In genomic region chr1:156675271-156675708, GRCh38 we compare ENCODE assay signal across 11 cellular contexts. TPM values are rescaled to one million over a fixed set of nuclear protein-coding genes. Genes with fewer than 3 reads are reported as not detected.
DNase-seq lines count a peak whose midpoint lies in the region; ATAC-seq and TF ChIP-seq lines count a peak whose summit lies in the region.
"Had no signal": no experiment of that assay in that cellular context is flagged by ENCODE, and none has a peak within 500 bp of the region (broad histone marks: within the 10 kb centered on the region; RNA-seq: fewer than 3 reads in every experiment).

No MANE protein-coding gene starts in this region.

- TF ChIP-seq CTCF in lung (IDR thresholded peaks at IDR 0.05; ENCODE audit: control extremely low read depth, extremely low read depth), result no peak

- peaks cover 7% of the 10 kb centered on the region for H3K27me3 ChIP-seq in HUES64 (ENCODE audit: insufficient read depth, low read length)
- H3K27me3 ChIP-seq in ectodermal cell (ENCODE audit: control insufficient read depth, insufficient read depth, low read length, poor library complexity, severe bottlenecking), result peaks cover 7% of the 10 kb centered on the region
- H3K27me3 ChIP-seq in lung (ENCODE audit: control insufficient read depth, insufficient read depth), result no peaks in the 10 kb centered on the region

- H3K9me3 ChIP-seq in HUES64 (ENCODE audit: insufficient read depth, low read depth, low read length) (no peaks in the 10 kb centered on the region), ectodermal cell (ENCODE audit: control insufficient read depth, low read length) (no peaks in the 10 kb centered on the region), lung (ENCODE audit: control insufficient read depth in 2 of 2, insufficient read depth in 1 of 2, low read length in 1 of 2) (no peaks in the 10 kb centered on the region)

- H3K9ac ChIP-seq in HUES64 (ENCODE audit: low read depth, low read length), result peak overlapping the region; percentile 94

- H3K4me3 ChIP-seq in HUES64 (ENCODE audit: low read length) (peak overlapping the region; percentile 82), ectodermal cell (ENCODE audit: insufficient read depth, low read depth, low read length) (peak overlapping the region; percentile 95), lung (peak overlapping the region; percentile 54)

- ATAC-seq in lung (ENCODE audit: insufficient read depth, low FRiP score), result no peak
- ATAC-seq in GM19463 (IDR thresholded peaks at IDR 0.05; ENCODE audit: unreplicated experiment), result no peak
- ATAC-seq: T-cell had no signal

- H3K27ac ChIP-seq in HUES64 (ENCODE audit: low read depth, low read length), result peak overlapping the region; percentile 94
- H3K27ac ChIP-seq in ectodermal cell (ENCODE audit: insufficient read depth, low read depth, low read length, poor library complexity, severe bottlenecking), result peak overlapping the region; percentile 19
- H3K27ac ChIP-seq in lung (ENCODE audit: low read depth in 1 of 2, low read length in 1 of 2), result peak overlapping the region in 1 of 2 donors; percentile 32
- peak overlapping the region; percentile 36 for H3K27ac ChIP-seq in temporal lobe (ENCODE audit: low read depth, low read length)

- peaks cover 36% of the 10 kb centered on the region for H3K36me3 ChIP-seq in HUES64 (ENCODE audit: insufficient read depth, low read length)
- peaks cover 25% of the 10 kb centered on the region for H3K36me3 ChIP-seq in ectodermal cell (ENCODE audit: control insufficient read depth, insufficient read depth, low read length)
- peaks cover 0 to 5% of the 10 kb centered on the region in 2 donors for H3K36me3 ChIP-seq in lung (ENCODE audit: control insufficient read depth in 2 of 2, insufficient read depth in 2 of 2, low read length in 2 of 2)

- 39% methylated on average over 8 of the region's 8 CpGs for whole genome bisulfite sequencing in HUES64
- WGBS in ectodermal cell, 2 experiments, result 28 to 39% methylated on average over 8 of the region's 8 CpGs
- WGBS in lung, 2 donors, result 68 to 82% methylated on average over 8 of the region's 8 CpGs

- H3K4me1 ChIP-seq in HUES64 (ENCODE audit: insufficient read depth, low read length), result peaks cover 30% of the 10 kb centered on the region
- peaks cover 35% of the 10 kb centered on the region for H3K4me1 ChIP-seq in ectodermal cell (ENCODE audit: control insufficient read depth, insufficient read depth, low read length)
- peaks cover 6 to 8% of the 10 kb centered on the region in 2 donors for H3K4me1 ChIP-seq in lung (ENCODE audit: control insufficient read depth in 2 of 2, insufficient read depth in 2 of 2, low read length in 2 of 2)

- no peak for DNase-seq in lung (ENCODE audit: low spot score)
- DNase-seq in NOMO-1 treated with DMSO at 0.1 percent for 48 hours (lab: John Stamatoyannopoulos, UW; ENCODE audit: unreplicated experiment), result no peak
- no peak for DNase-seq in kidney glomerular epithelial cell (lab: John Stamatoyannopoulos, UW)
- no peak for DNase-seq in activated CD4-positive, CD25-positive, alpha-beta regulatory T cell (lab: John Stamatoyannopoulos, UW)
- DNase-seq: T-cell had no signal

RNA-seq across cellular contexts. Expression of gene NES, which starts 1.9 kb away (rescaled TPM):
- 116 TPM for polyA plus RNA-seq in HUES64 (2013, experiment 1 of 2)
- 122 TPM for polyA plus RNA-seq in HUES64 (2013, experiment 2 of 2)
- polyA plus RNA-seq in ectodermal cell (2013, experiment 1 of 4), result 303 TPM
- 335 TPM for polyA plus RNA-seq in ectodermal cell (2013, experiment 2 of 4)
- 231 TPM for polyA plus RNA-seq in ectodermal cell (2013, experiment 3 of 4)
- 248 TPM for polyA plus RNA-seq in ectodermal cell (2013, experiment 4 of 4)
- total RNA-seq in lung (10 to 100 TPM; 37.3 to 57.4 TPM), temporal lobe (47.2 TPM)
- 10 to 100 TPM; 17.6 to 31.1 TPM for polyA plus RNA-seq in lung
- polyA plus RNA-seq: IgD-negative memory B cell had no signal

RNA-seq across cellular contexts. Expression of gene CRABP2, which starts 30.1 kb away (rescaled TPM):
- 229 TPM for polyA plus RNA-seq in HUES64 (2013, experiment 1 of 2)
- polyA plus RNA-seq in HUES64 (2013, experiment 2 of 2), result 318 TPM
- polyA plus RNA-seq in ectodermal cell (2013, experiment 1 of 4), result 697 TPM
- polyA plus RNA-seq in ectodermal cell (2013, experiment 2 of 4), result 522 TPM
- 545 TPM for polyA plus RNA-seq in ectodermal cell (2013, experiment 3 of 4)
- polyA plus RNA-seq in ectodermal cell (2013, experiment 4 of 4), result 604 TPM
- total RNA-seq in lung, result 10 to 100 TPM in 1 of 2 donors, 1 to 10 TPM in 1; 5.8 to 13.6 TPM
- 1 to 10 TPM; 1.3 to 4.0 TPM for polyA plus RNA-seq in lung
- total RNA-seq in temporal lobe, result 7.1 TPM

RNA-seq across cellular contexts. Expression of gene BCAN, which starts 33.4 kb away (rescaled TPM):
- polyA plus RNA-seq in HUES64 (2013, experiment 1 of 2), result 1.6 TPM
- 2.0 TPM for polyA plus RNA-seq in HUES64 (2013, experiment 2 of 2)
- 0.93 TPM for polyA plus RNA-seq in ectodermal cell (2013, experiment 1 of 4)
- polyA plus RNA-seq in ectodermal cell (2013, experiment 2 of 4), result 0.48 TPM
- 0.48 TPM for polyA plus RNA-seq in ectodermal cell (2013, experiment 3 of 4)
- polyA plus RNA-seq in ectodermal cell (2013, experiment 4 of 4), result 0.61 TPM
- total RNA-seq in lung, result 1 to 10 TPM in 1 of 2 donors, under 1 TPM in 1; 0.18 to 1.1 TPM
- under 1 TPM; 0.05 to 0.06 TPM for polyA plus RNA-seq in lung
- 98.8 TPM for total RNA-seq in temporal lobe
- total RNA-seq: chondrocyte, T-cell had no signal
- polyA plus RNA-seq: IgD-negative memory B cell had no signal

RNA-seq across cellular contexts. Expression of gene METTL25B, which starts 53.0 kb away (rescaled TPM):
- 15.7 TPM for polyA plus RNA-seq in HUES64 (2013, experiment 1 of 2)
- 22.1 TPM for polyA plus RNA-seq in HUES64 (2013, experiment 2 of 2)
- 36.4 TPM for polyA plus RNA-seq in ectodermal cell (2013, experiment 1 of 4)
- polyA plus RNA-seq in ectodermal cell (2013, experiment 2 of 4), result 38.3 TPM
- polyA plus RNA-seq in ectodermal cell (2013, experiment 3 of 4), result 38.8 TPM
- 44.8 TPM for polyA plus RNA-seq in ectodermal cell (2013, experiment 4 of 4)
- 10 to 100 TPM; 24.4 to 34.9 TPM for total RNA-seq in lung
- polyA plus RNA-seq in lung, result 10 to 100 TPM; 28.3 to 42.6 TPM
- 6.6 TPM for total RNA-seq in temporal lobe

RNA-seq across cellular contexts. Expression of gene ISG20L2, which starts 53.3 kb away (rescaled TPM):
- polyA plus RNA-seq in HUES64 (2013, experiment 1 of 2), result 44.6 TPM
- polyA plus RNA-seq in HUES64 (2013, experiment 2 of 2), result 37.2 TPM
- 53.3 TPM for polyA plus RNA-seq in ectodermal cell (2013, experiment 1 of 4)
- polyA plus RNA-seq in ectodermal cell (2013, experiment 2 of 4), result 51.6 TPM
- 30.4 TPM for polyA plus RNA-seq in ectodermal cell (2013, experiment 3 of 4)
- polyA plus RNA-seq in ectodermal cell (2013, experiment 4 of 4), result 36.2 TPM
- 10 to 100 TPM; 11.3 to 26.3 TPM for total RNA-seq in lung
- 10 to 100 TPM in 1 of 2 donors, 1 to 10 TPM in 1; 9.3 to 24.2 TPM for polyA plus RNA-seq in lung
- 5.9 TPM for total RNA-seq in temporal lobe

Comparison
In these comparisons a context has a peak if more than half of its experiments do, and no peak if none do; other contexts are left out.
1. RNA of gene BCAN, which starts 33.4 kb away (total RNA-seq): 98.8 TPM in temporal lobe (single experiment); 0.18 to 1.1 TPM in lung; every median in the first group is over 10 times any median in the second.
2. Peak in every context shown above with its lines, with median percentiles within 50 percentile points of each other: H3K4me3 ChIP-seq.